ENCODE assay signal across 8 cellular contexts in genomic region chr6:157763894-157764345, GRCh38. TPM values are rescaled to one million over a fixed set of nuclear protein-coding genes. Genes with fewer than 3 reads are reported as not detected.
DNase-seq lines count a peak whose midpoint lies in the region; TF ChIP-seq lines count a peak whose summit lies in the region.

No MANE protein-coding gene starts in this region.

- peak overlapping the region; percentile 14 for H3K4me3 ChIP-seq in smooth muscle cell

- H4K20me1 ChIP-seq in smooth muscle cell (ENCODE audit: low read depth) = no peaks in the 10 kb centered on the region

- intact Hi-C loops in dendritic cell treated with granulocyte-macrophage colony-stimulating factor and Interleukin-4, amounts not matched to agents 40 ng/mL and 50 ng/mL, for 4 days (cut with micrococcal nuclease) = loop anchor here (5.0 to 10.0 kb wide), 2 partner anchors 38 to 321 kb away; no protein-coding TSS in a partner anchor

- no peak overlapping the region for H2AFZ ChIP-seq in smooth muscle cell (ENCODE audit: low read depth)

- H3K9ac ChIP-seq in smooth muscle cell (ENCODE audit: low read depth) = peak overlapping the region; percentile 97

- peaks cover 62% of the 10 kb centered on the region for H3K4me1 Mint-ChIP-seq in activated CD4-positive, alpha-beta T cell treated with anti-CD3 and anti-CD28 coated beads, Interleukin-2, amount 10 ng/mL, durations not matched to agents 7 days and 5 days
- H3K4me1 Mint-ChIP-seq in dendritic cell treated with granulocyte-macrophage colony-stimulating factor and Interleukin-4, amounts not matched to agents 40 ng/mL and 50 ng/mL, for 4 days (ENCODE audit: low read depth) = peaks cover 92% of the 10 kb centered on the region

- H3K9me3 Mint-ChIP-seq in activated CD4-positive, alpha-beta T cell treated with anti-CD3 and anti-CD28 coated beads, Interleukin-2, amount 10 ng/mL, durations not matched to agents 7 days and 5 days = no peaks in the 10 kb centered on the region
- no peaks in the 10 kb centered on the region for H3K9me3 Mint-ChIP-seq in dendritic cell treated with granulocyte-macrophage colony-stimulating factor and Interleukin-4, amounts not matched to agents 40 ng/mL and 50 ng/mL, for 4 days

- H3K27me3 Mint-ChIP-seq in activated CD4-positive, alpha-beta T cell treated with anti-CD3 and anti-CD28 coated beads, Interleukin-2, amount 10 ng/mL, durations not matched to agents 7 days and 5 days = peaks cover 24% of the 10 kb centered on the region
- peaks cover 7% of the 10 kb centered on the region for H3K27me3 Mint-ChIP-seq in dendritic cell treated with granulocyte-macrophage colony-stimulating factor and Interleukin-4, amounts not matched to agents 40 ng/mL and 50 ng/mL, for 4 days

- POLR2A ChIA-PET in activated CD4-positive, alpha-beta T cell treated with anti-CD3 and anti-CD28 coated beads, Interleukin-2, amount 10 ng/mL, durations not matched to agents 7 days and 5 days (lab: Charles Lee) = interaction anchor here (0.6 kb wide), 1 partner anchor 44 kb away, joined by 4 read pairs; no protein-coding TSS in a partner anchor

- no peaks in the 10 kb centered on the region for H3K79me2 ChIP-seq in smooth muscle cell (ENCODE audit: low read depth)

- peaks cover 20% of the 10 kb centered on the region for H3F3A ChIP-seq in smooth muscle cell (ENCODE audit: low read depth)

- peak overlapping the region; percentile 81 for H3K4me2 ChIP-seq in smooth muscle cell

- no peaks in the 10 kb centered on the region for H3K9me3 ChIP-seq in smooth muscle cell (replicated peaks; ENCODE audit: low read depth)

- CTCF ChIA-PET in activated CD4-positive, alpha-beta T cell treated with anti-CD3 and anti-CD28 coated beads, Interleukin-2, amount 10 ng/mL, durations not matched to agents 7 days and 5 days (lab: Charles Lee) = interaction anchor here (0.6 to 1.6 kb wide), 9 partner anchors 8 to 551 kb away, joined by 3 to 5 read pairs (median 4); no protein-coding TSS in a partner anchor

- peak overlapping the region; percentile 99 for H3K27ac ChIP-seq in smooth muscle cell (ENCODE audit: low read depth)

- H3K36me3 Mint-ChIP-seq in activated CD4-positive, alpha-beta T cell treated with anti-CD3 and anti-CD28 coated beads, Interleukin-2, amount 10 ng/mL, durations not matched to agents 7 days and 5 days (ENCODE audit: low read depth) = no peaks in the 10 kb centered on the region
- no peaks in the 10 kb centered on the region for H3K36me3 Mint-ChIP-seq in dendritic cell treated with granulocyte-macrophage colony-stimulating factor and Interleukin-4, amounts not matched to agents 40 ng/mL and 50 ng/mL, for 4 days (ENCODE audit: low read depth)

- peaks cover 5% of the 10 kb centered on the region for H3K4me1 ChIP-seq in smooth muscle cell (ENCODE audit: low read depth)

- H3K27ac Mint-ChIP-seq in activated CD4-positive, alpha-beta T cell treated with anti-CD3 and anti-CD28 coated beads, Interleukin-2, amount 10 ng/mL, durations not matched to agents 7 days and 5 days = peak overlapping the region; percentile 83
- peak overlapping the region; percentile 87 for H3K27ac Mint-ChIP-seq in dendritic cell treated with granulocyte-macrophage colony-stimulating factor and Interleukin-4, amounts not matched to agents 40 ng/mL and 50 ng/mL, for 4 days

- WGBS in smooth muscle cell (ENCODE audit: low lambda C conversion rate) = 52% methylated on average over 5 of the region's 5 CpGs

- DNase-seq in activated CD4-positive, alpha-beta T cell treated with anti-CD3 and anti-CD28 coated beads, Interleukin-2, amount 10 ng/mL, durations not matched to agents 7 days and 5 days = no peak
- no peak for DNase-seq in activated CD4-positive, alpha-beta T cell treated with anti-CD3 and anti-CD28 coated beads for 1 hour
- peak; percentile 5 for DNase-seq in HS-27A (ENCODE audit: low read depth)
- DNase-seq in smooth muscle cell (lab: John Stamatoyannopoulos, UW; ENCODE audit: unreplicated experiment) = no peak
- no peak for DNase-seq in activated effector memory CD4-positive, alpha-beta T cell treated with Interleukin-2 at 50 U/mL for 16 hours
- DNase-seq in C1 segment of cervical spinal cord (lab: John Stamatoyannopoulos, UW) = no peak
- no peak for DNase-seq in NCI-H82 (lab: John Stamatoyannopoulos, UW)

- H3K27me3 ChIP-seq in smooth muscle cell (ENCODE audit: low read depth) = no peaks in the 10 kb centered on the region

- no peak for TF ChIP-seq CTCF in smooth muscle cell (IDR thresholded peaks at IDR 0.05; ENCODE audit: borderline replicate concordance, insufficient read depth, poor library complexity, severe bottlenecking)

- H3K4me3 Mint-ChIP-seq in activated CD4-positive, alpha-beta T cell treated with anti-CD3 and anti-CD28 coated beads, Interleukin-2, amount 10 ng/mL, durations not matched to agents 7 days and 5 days = peak overlapping the region; percentile 33
- peak overlapping the region; percentile 13 for H3K4me3 Mint-ChIP-seq in dendritic cell treated with granulocyte-macrophage colony-stimulating factor and Interleukin-4, amounts not matched to agents 40 ng/mL and 50 ng/mL, for 4 days

- H3K36me3 ChIP-seq in smooth muscle cell (ENCODE audit: low read depth) = no peaks in the 10 kb centered on the region

RNA-seq across cellular contexts. Expression of gene SNX9, which starts 59.1 kb away (rescaled TPM):
- total RNA-seq in activated CD4-positive, alpha-beta T cell treated with anti-CD3 and anti-CD28 coated beads, Interleukin-2, amount 10 ng/mL, durations not matched to agents 7 days and 5 days = 10 to 100 TPM in 1 of 2 experiments, 1 to 10 TPM in 1; 9.4 to 10.7 TPM
- total RNA-seq in smooth muscle cell = 29.0 and 34.8 TPM in 2 replicates
- polyA plus RNA-seq in smooth muscle cell = 27.6 and 28.9 TPM in 2 replicates
